In the genomic region with DNA sequence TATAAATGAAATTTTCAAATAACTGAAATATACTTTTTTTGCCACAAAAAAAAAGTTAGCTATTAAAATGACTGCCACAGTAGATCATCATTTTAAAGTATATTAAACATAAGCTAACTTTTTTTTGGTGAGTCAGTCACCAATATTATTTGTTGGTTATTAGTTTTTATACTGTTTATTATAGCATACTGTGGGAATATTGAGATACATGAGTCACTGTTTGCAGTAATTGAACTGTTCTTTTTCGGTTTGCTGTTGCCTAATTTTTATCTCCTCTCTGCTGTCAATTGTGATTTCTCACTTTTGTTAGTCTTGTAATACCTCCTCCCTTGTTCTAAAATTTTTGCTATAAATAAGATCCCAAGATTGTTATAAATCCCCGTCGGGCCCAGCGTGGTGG, we compare ENCODE assay signal across 21 cellular contexts.
"Had no signal": no experiment of that assay in that cellular context is flagged by ENCODE, and none has a peak within 500 bp of the region (broad histone marks: within the 10 kb centered on the region; RNA-seq: fewer than 3 reads in every experiment).

No MANE protein-coding gene starts in this region.

- H3K9me3 Mint-ChIP-seq: stimulated activated naive B cell treated with anti-CD40 and anti-IgM and Interleukin-4, amounts not matched to agents 10 μg/mL and 1 μg/mL and 100 μg/mL, for 72 hours had no signal

- H3K27ac ChIP-seq: colonic mucosa, foreskin keratinocyte, heart right ventricle, right atrium auricular region, sigmoid colon, skin epidermis, stomach, thoracic aorta, transverse colon had no signal

- H3K4me3 Mint-ChIP-seq: naive thymus-derived CD4-positive, alpha-beta T cell; stimulated activated naive B cell treated with anti-CD40 and anti-IgM and Interleukin-4, amounts not matched to agents 10 μg/mL and 1 μg/mL and 100 μg/mL, for 72 hours had no signal

- DNase-seq: colonic mucosa; dermis blood vessel endothelial cell; erythroblast; foreskin keratinocyte; heart right ventricle; hypothalamus; mammary epithelial cell; naive thymus-derived CD4-positive, alpha-beta T cell; sigmoid colon; stimulated activated CD4-positive, alpha-beta T cell treated with anti-CD3 and anti-CD28 coated beads, Interleukin-2, amount 100 ng/mL, for 24 hours; stimulated activated CD4-positive, alpha-beta T cell treated with anti-CD3 and anti-CD28 coated beads, Interleukin-4, amount 100 ng/mL, for 4 hours; stimulated activated naive B cell treated with anti-CD40 and anti-IgM and Interleukin-4, amounts not matched to agents 10 μg/mL and 1 μg/mL and 100 μg/mL, for 72 hours; stomach; substantia nigra; transverse colon had no signal

- H3K27ac Mint-ChIP-seq: naive thymus-derived CD4-positive, alpha-beta T cell; stimulated activated naive B cell treated with anti-CD40 and anti-IgM and Interleukin-4, amounts not matched to agents 10 μg/mL and 1 μg/mL and 100 μg/mL, for 72 hours had no signal

- H3K27me3 Mint-ChIP-seq: naive thymus-derived CD4-positive, alpha-beta T cell; stimulated activated naive B cell treated with anti-CD40 and anti-IgM and Interleukin-4, amounts not matched to agents 10 μg/mL and 1 μg/mL and 100 μg/mL, for 72 hours had no signal

- ATAC-seq: foreskin keratinocyte; heart right ventricle; left lobe of liver; naive thymus-derived CD4-positive, alpha-beta T cell; stimulated activated naive B cell treated with anti-CD40 and anti-IgM and Interleukin-4, amounts not matched to agents 10 μg/mL and 1 μg/mL and 100 μg/mL, for 72 hours had no signal

- FAIRE-seq: endothelial cell of umbilical vein, islet of Langerhans had no signal
